24 cellular contexts compared by ENCODE assay signal in the genomic region with DNA sequence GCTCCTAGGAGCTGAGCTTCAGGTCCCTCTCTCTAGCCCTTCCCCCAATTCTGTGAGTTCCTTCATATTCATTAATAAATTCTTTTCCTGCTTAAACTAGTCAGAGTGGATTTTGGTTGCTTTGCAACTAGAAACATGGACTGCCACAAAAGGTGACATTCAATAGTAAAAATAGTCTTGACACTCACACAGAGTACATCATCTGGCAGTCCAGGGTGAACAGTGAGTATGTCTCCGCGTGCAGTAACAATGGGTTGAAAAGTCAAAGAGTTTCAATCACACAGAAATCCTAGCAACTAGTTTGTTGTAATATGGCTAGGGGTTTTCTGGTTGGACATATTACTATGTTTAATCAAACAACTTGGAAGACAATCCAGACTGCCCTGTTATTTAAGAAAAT.
"Had no signal": no experiment of that assay in that cellular context is flagged by ENCODE, and none has a peak within 500 bp of the region (broad histone marks: within the 10 kb centered on the region; RNA-seq: fewer than 3 reads in every experiment).

No MANE protein-coding gene starts in this region.

- H3K4me1 ChIP-seq: neural progenitor cell, parathyroid adenoma, psoas muscle, right lobe of liver, thyroid gland, upper lobe of left lung, vagina had no signal

- H2AFZ ChIP-seq: neural progenitor cell, parathyroid adenoma had no signal

- H3K27ac ChIP-seq: neural progenitor cell, ovary, parathyroid adenoma, psoas muscle, right lobe of liver, sigmoid colon, stomach, thoracic aorta, thyroid gland, tibial nerve, upper lobe of left lung, vagina had no signal

- H3K4me3 ChIP-seq: neural progenitor cell, ovary, psoas muscle, right lobe of liver, sigmoid colon, stomach, thoracic aorta, thyroid gland, tibial nerve, upper lobe of left lung, vagina had no signal

- ATAC-seq: natural killer cell; psoas muscle; right lobe of liver; stimulated activated effector memory CD8-positive, alpha-beta T cell treated with anti-CD3 and anti-CD28 coated beads, Interleukin-12 subunit alpha, Interleukin-12 subunit beta, amount 100 ng/mL, for 72 hours; stimulated activated naive B cell treated with anti-CD40 and anti-IgM and Interleukin-4, amounts not matched to agents 10 μg/mL and 1 μg/mL and 100 μg/mL, for 72 hours had no signal

- H3K9ac ChIP-seq: neural progenitor cell, parathyroid adenoma had no signal

- H3K27me3 ChIP-seq: ovary, right lobe of liver, sigmoid colon, thyroid gland, tibial nerve, upper lobe of left lung, vagina had no signal

- H3K36me3 ChIP-seq: neural progenitor cell, ovary, right lobe of liver, sigmoid colon, stomach, thoracic aorta, thyroid gland, tibial nerve, upper lobe of left lung, vagina had no signal

- H3K4me2 ChIP-seq: neural progenitor cell had no signal

- DNase-seq: natural killer cell; occipital lobe; ovary; posterior cingulate gyrus; psoas muscle; right lobe of liver; sigmoid colon; small intestine; stimulated activated CD4-positive, alpha-beta T cell treated with anti-CD3 and anti-CD28 coated beads, Interleukin-15, amount 100 ng/mL, for 24 hours; stimulated activated CD4-positive, alpha-beta T cell treated with anti-CD3 and anti-CD28 coated beads, Interleukin-2, amount 100 ng/mL, for 24 hours; stimulated activated CD4-positive, alpha-beta T cell treated with anti-CD3 and anti-CD28 coated beads, Interleukin-2, amount 100 ng/mL, for 48 hours; stimulated activated CD4-positive, alpha-beta T cell treated with anti-CD3 and anti-CD28 coated beads, Interleukin-4, amount 100 ng/mL, for 24 hours; stimulated activated naive B cell treated with anti-CD40 and anti-IgM and Interleukin-4, amounts not matched to agents 10 μg/mL and 1 μg/mL and 100 μg/mL, for 72 hours; stimulated activated naive CD4-positive, alpha-beta T cell treated with Interleukin-2 at 50 U/mL for 16 hours; stomach; thyroid gland; trophoblast cell; upper lobe of left lung had no signal

- H3K9me3 ChIP-seq: ovary, psoas muscle, right lobe of liver, sigmoid colon, thoracic aorta, thyroid gland, upper lobe of left lung, vagina had no signal
